Comparison of ENCODE assay signal across 1 cellular context in the genomic region with DNA sequence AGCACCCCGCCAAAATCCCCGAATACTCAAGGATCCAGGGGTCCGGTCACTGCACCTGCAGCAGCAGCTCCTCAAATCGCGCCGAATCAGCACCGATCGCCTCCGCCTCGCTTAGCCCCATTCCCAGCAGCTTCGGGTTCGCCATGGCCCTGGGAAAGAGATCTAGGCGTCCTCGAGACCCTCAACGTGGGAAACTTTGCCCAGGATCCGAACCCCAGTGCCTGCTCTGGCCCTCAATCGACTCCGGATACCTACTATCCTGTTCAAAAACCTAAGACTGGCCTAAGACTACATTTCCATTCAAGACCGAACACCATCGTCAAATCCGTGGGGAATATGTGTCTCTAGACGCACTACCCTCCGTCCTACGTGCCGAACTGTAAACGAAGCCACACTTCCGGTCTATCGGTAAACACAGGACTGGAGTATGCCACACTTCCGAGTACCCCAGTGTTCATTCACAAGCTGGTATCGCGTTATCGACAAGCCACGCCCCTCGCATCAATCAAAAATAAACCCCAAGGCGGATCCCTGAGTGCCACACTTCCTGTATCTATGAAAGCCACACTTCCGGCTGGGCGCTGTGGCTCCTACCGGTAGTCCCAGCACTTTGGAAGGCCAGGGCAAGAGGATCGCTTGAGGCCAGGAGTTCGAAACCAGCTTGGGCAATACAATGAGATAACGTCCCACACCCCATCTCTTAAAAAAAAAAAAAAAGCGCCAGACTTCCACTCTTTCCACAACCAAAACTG.
TF ChIP-seq lines count a peak whose summit lies in the region.

Gene PIH1D1, minus strand, starts transcription at position 385 of the 752 bp plus-strand sequence. Its CDS starts 240 bp downstream, at position 145.

TF ChIP-seq in K562, 482 proteins besides CTCF, POLR2A, EP300 and RAD21 (continued from another document and continues in another):
- TF ChIP-seq NR2C1 (IDR thresholded peaks at IDR 0.05) (no peak; the same call in 1 of the 2 replicates), NR2C1 (tag; IDR thresholded peaks at IDR 0.05) (no peak), NR4A1 (CRISPR knock-in tag; IDR thresholded peaks at IDR 0.05) (no peak), NR4A1 (tag; IDR thresholded peaks at IDR 0.05) (0 out of 2 replicates have a peak, but pooled peaks have one; percentile 32), ZNF778 (CRISPR knock-in tag; IDR thresholded peaks at IDR 0.05) (no peak), FOXJ3 (CRISPR knock-in tag; IDR thresholded peaks at IDR 0.05) (no peak), MEF2A (IDR thresholded peaks at IDR 0.05; ENCODE audit: control insufficient read depth, low read depth, low read length) (no peak), ESRRB (CRISPR knock-in tag; IDR thresholded peaks at IDR 0.05; ENCODE audit: borderline replicate concordance) (no peak), SMARCA4 (IDR thresholded peaks at IDR 0.05) (0 out of 2 replicates have a peak, but pooled peaks have one; percentile 13), CREB1 (IDR thresholded peaks at IDR 0.05) (peak; percentile 47; the same call in 1 of the 2 replicates), CREB1 (CRISPR knock-in tag; IDR thresholded peaks at IDR 0.05) (peak; percentile 57; the same call in 1 of the 2 replicates), MTA2 (IDR thresholded peaks at IDR 0.05; ENCODE audit: low read depth) (no peak), NUFIP1 (IDR thresholded peaks at IDR 0.05; ENCODE audit: partially characterized antibody) (no peak), ZFX (CRISPR knock-in tag; IDR thresholded peaks at IDR 0.05) (0 out of 2 replicates have a peak, but pooled peaks have one; percentile 3), THRAP3 (IDR thresholded peaks at IDR 0.05; ENCODE audit: borderline replicate concordance) (no peak), NR2F6 (CRISPR knock-in tag; IDR thresholded peaks at IDR 0.05) (no peak), PHF20 (IDR thresholded peaks at IDR 0.05; ENCODE audit: partially characterized antibody) (no peak), ZNF592 (IDR thresholded peaks at IDR 0.05) (no peak), PHB2 (IDR thresholded peaks at IDR 0.05; ENCODE audit: low read depth) (no peak), NRF1 (conservative IDR thresholded peaks at IDR 0.05 in 1 of 2, IDR thresholded peaks at IDR 0.05 in 1 of 2) (peak; percentile 40 to 50; a peak in 3 of 4 replicates), KAT8 (IDR thresholded peaks at IDR 0.05; ENCODE audit: low read depth) (no peak), ZNF121 (CRISPR knock-in tag; conservative IDR thresholded peaks at IDR 0.05) (no peak), TCF3 (CRISPR knock-in tag; IDR thresholded peaks at IDR 0.05) (peak; percentile 4; the same call in 1 of the 2 replicates), VEZF1 (CRISPR knock-in tag; IDR thresholded peaks at IDR 0.05) (no peak), CBX1 (IDR thresholded peaks at IDR 0.05; ENCODE audit: low read depth) (no peak), ARHGAP35 (IDR thresholded peaks at IDR 0.05; ENCODE audit: partially characterized antibody) (no peak), ZNF12 (CRISPR knock-in tag; IDR thresholded peaks at IDR 0.05) (no peak), NR1H2 (CRISPR knock-in tag; IDR thresholded peaks at IDR 0.05) (no peak), ZNF695 (CRISPR knock-in tag; IDR thresholded peaks at IDR 0.05) (no peak), RBM39 (optimal IDR thresholded peaks at IDR 0.05; ENCODE audit: low read depth, low read length) (no peak), ZBTB34 (CRISPR knock-in tag; IDR thresholded peaks at IDR 0.05) (no peak), ZNF830 (CRISPR knock-in tag; IDR thresholded peaks at IDR 0.05) (no peak), RCOR1 (IDR thresholded peaks at IDR 0.05; ENCODE audit: borderline replicate concordance in 1 of 2, low read depth in 2 of 2, low read length in 2 of 2) (peak in 1 of 2 experiments; percentile 58; a peak in 2 of 4 replicates), CTBP1 (IDR thresholded peaks at IDR 0.05; ENCODE audit: borderline replicate concordance) (0 out of 2 replicates have a peak, but pooled peaks have one; percentile 11), ZNF239 (CRISPR knock-in tag; IDR thresholded peaks at IDR 0.05) (no peak), BMI1 (IDR thresholded peaks at IDR 0.05; ENCODE audit: low read length) (no peak), MXI1 (IDR thresholded peaks at IDR 0.05; ENCODE audit: low read depth, low read length) (no peak), CREBBP (IDR thresholded peaks at IDR 0.05; ENCODE audit: low read depth, low read length) (no peak), TAF15 (IDR thresholded peaks at IDR 0.05; ENCODE audit: low read depth, low read length) (no peak), JUND (IDR thresholded peaks at IDR 0.05; ENCODE audit: borderline replicate concordance, low read depth, low read length) (peak; percentile 64; the same call in 1 of the 2 replicates), JUND (tag; IDR thresholded peaks at IDR 0.05; ENCODE audit: borderline replicate concordance, low read depth, low read length) (no peak), NFATC3 (IDR thresholded peaks at IDR 0.05) (no peak), ZNF184 (CRISPR knock-in tag; IDR thresholded peaks at IDR 0.05) (no peak), MECOM (CRISPR knock-in tag; IDR thresholded peaks at IDR 0.05) (no peak), HMGN3 (IDR thresholded peaks at IDR 0.05; ENCODE audit: borderline replicate concordance, extremely low read depth, insufficient read length, low read depth, low read length) (no peak), TFAM (CRISPR knock-in tag; conservative IDR thresholded peaks at IDR 0.05) (no peak), ILK (tag; IDR thresholded peaks at IDR 0.05; ENCODE audit: borderline replicate concordance, low read depth) (no peak)
- TF ChIP-seq, protein P1, sequence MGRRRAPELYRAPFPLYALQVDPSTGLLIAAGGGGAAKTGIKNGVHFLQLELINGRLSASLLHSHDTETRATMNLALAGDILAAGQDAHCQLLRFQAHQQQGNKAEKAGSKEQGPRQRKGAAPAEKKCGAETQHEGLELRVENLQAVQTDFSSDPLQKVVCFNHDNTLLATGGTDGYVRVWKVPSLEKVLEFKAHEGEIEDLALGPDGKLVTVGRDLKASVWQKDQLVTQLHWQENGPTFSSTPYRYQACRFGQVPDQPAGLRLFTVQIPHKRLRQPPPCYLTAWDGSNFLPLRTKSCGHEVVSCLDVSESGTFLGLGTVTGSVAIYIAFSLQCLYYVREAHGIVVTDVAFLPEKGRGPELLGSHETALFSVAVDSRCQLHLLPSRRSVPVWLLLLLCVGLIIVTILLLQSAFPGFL (CRISPR knock-in tag; IDR thresholded peaks at IDR 0.05), result no peak
- TF ChIP-seq, protein P2, sequence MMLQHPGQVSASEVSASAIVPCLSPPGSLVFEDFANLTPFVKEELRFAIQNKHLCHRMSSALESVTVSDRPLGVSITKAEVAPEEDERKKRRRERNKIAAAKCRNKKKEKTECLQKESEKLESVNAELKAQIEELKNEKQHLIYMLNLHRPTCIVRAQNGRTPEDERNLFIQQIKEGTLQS (IDR thresholded peaks at IDR 0.05), result no peak
- TF ChIP-seq, protein P2 (CRISPR knock-in tag; conservative IDR thresholded peaks at IDR 0.05), result no peak
- TF ChIP-seq, protein P3, sequence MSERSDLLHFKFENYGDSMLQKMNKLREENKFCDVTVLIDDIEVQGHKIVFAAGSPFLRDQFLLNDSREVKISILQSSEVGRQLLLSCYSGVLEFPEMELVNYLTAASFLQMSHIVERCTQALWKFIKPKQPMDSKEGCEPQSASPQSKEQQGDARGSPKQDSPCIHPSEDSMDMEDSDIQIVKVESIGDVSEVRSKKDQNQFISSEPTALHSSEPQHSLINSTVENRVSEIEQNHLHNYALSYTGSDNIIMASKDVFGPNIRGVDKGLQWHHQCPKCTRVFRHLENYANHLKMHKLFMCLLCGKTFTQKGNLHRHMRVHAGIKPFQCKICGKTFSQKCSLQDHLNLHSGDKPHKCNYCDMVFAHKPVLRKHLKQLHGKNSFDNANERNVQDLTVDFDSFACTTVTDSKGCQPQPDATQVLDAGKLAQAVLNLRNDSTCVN (CRISPR knock-in tag; IDR thresholded peaks at IDR 0.05), result no peak
- TF ChIP-seq, protein P4, sequence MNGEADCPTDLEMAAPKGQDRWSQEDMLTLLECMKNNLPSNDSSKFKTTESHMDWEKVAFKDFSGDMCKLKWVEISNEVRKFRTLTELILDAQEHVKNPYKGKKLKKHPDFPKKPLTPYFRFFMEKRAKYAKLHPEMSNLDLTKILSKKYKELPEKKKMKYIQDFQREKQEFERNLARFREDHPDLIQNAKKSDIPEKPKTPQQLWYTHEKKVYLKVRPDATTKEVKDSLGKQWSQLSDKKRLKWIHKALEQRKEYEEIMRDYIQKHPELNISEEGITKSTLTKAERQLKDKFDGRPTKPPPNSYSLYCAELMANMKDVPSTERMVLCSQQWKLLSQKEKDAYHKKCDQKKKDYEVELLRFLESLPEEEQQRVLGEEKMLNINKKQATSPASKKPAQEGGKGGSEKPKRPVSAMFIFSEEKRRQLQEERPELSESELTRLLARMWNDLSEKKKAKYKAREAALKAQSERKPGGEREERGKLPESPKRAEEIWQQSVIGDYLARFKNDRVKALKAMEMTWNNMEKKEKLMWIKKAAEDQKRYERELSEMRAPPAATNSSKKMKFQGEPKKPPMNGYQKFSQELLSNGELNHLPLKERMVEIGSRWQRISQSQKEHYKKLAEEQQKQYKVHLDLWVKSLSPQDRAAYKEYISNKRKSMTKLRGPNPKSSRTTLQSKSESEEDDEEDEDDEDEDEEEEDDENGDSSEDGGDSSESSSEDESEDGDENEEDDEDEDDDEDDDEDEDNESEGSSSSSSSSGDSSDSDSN (IDR thresholded peaks at IDR 0.05; ENCODE audit: borderline replicate concordance in 1 of 2, low read depth in 2 of 2, low read length in 2 of 2), result no peak
- TF ChIP-seq, protein P5, sequence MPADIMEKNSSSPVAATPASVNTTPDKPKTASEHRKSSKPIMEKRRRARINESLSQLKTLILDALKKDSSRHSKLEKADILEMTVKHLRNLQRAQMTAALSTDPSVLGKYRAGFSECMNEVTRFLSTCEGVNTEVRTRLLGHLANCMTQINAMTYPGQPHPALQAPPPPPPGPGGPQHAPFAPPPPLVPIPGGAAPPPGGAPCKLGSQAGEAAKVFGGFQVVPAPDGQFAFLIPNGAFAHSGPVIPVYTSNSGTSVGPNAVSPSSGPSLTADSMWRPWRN (IDR thresholded peaks at IDR 0.05; ENCODE audit: low read depth), result peak; percentile 18; the same call in 1 of the 2 replicates
- TF ChIP-seq, protein P6, sequence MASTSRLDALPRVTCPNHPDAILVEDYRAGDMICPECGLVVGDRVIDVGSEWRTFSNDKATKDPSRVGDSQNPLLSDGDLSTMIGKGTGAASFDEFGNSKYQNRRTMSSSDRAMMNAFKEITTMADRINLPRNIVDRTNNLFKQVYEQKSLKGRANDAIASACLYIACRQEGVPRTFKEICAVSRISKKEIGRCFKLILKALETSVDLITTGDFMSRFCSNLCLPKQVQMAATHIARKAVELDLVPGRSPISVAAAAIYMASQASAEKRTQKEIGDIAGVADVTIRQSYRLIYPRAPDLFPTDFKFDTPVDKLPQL (IDR thresholded peaks at IDR 0.05; ENCODE audit: extremely low read depth, insufficient read length), result no peak
